20 cellular contexts compared by ENCODE assay signal in the genomic region with DNA sequence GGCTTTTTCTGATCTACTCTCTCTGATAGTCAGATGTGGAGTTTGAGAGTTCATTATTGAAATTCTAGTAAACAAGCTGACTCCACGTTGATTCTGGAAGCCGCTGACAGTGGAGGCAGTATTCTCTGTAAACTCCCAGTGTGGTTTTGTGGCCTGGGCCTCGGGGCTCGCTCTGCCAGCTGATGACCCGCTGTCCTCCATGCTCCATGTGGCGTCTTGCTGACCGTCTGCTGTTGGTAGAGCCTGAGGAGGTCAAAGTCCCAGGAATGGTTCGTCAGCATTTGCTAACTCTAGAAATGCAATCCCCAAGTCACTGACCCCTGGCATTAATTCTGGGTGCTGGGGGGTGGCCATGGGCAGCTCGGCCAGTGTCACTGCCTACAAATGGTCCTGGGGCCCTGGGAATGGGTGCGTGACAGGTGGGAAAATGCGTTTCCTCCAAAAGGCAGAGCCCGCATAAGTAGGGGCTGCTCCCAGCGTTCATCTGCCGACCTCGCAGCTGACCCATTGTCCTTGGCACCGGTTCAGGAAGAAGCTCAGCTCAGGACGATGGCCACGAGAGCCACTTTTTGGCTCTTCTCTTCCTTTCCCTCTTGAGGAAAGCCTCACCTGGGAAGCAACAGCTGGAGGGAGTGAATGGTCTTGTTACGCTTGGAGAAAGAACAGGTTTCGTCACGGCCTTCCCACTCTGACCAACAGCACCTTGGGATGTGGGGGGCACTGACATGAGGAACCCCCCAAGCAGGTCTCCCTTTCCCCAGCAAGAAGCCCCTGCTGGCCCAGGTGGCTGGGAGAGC. TPM values are rescaled to one million over a fixed set of nuclear protein-coding genes. Genes with fewer than 3 reads are reported as not detected.
DNase-seq lines count a peak whose midpoint lies in the region; ATAC-seq and TF ChIP-seq lines count a peak whose summit lies in the region.
"Had no signal": no experiment of that assay in that cellular context is flagged by ENCODE, and none has a peak within 500 bp of the region (broad histone marks: within the 10 kb centered on the region; RNA-seq: fewer than 3 reads in every experiment).

No MANE protein-coding gene starts in this region.

- H3K27me3 Mint-ChIP-seq in activated naive CD8-positive, alpha-beta T cell treated with anti-CD3 and anti-CD28 coated beads, Interleukin-2, amount 10 ng/mL, durations not matched to agents 7 days and 5 days: peaks cover 24% of the 10 kb centered on the region
- peaks cover 15% of the 10 kb centered on the region for H3K27me3 Mint-ChIP-seq in activated naive CD8-positive, alpha-beta T cell treated with anti-CD3 and anti-CD28 coated beads, Interleukin-2, amount 50 U/mL, for 24 hours
- peaks cover 9% of the 10 kb centered on the region for H3K27me3 Mint-ChIP-seq in type B pancreatic cell
- H3K27me3 Mint-ChIP-seq in GM23338 (ENCODE audit: insufficient read depth, low read depth, poor library complexity): peaks cover 6% of the 10 kb centered on the region

- H2AFZ ChIP-seq in GM23338: no peak overlapping the region

- no peaks in the 10 kb centered on the region for H3K36me3 ChIP-seq in GM23338 (ENCODE audit: insufficient read depth)
- H3K36me3 ChIP-seq: BLaER1 treated with 17β-estradiol and CSF1 and Interleukin-3, amounts not matched to agents 10 nM and 100 nM; MG63 had no signal

- POLR2A ChIA-PET in activated naive CD8-positive, alpha-beta T cell treated with anti-CD3 and anti-CD28 coated beads, Interleukin-2, amount 10 ng/mL, durations not matched to agents 7 days and 5 days (lab: Charles Lee): no interaction called here

- no peaks in the 10 kb centered on the region for H4K20me1 ChIP-seq in GM23338 (replicated peaks; ENCODE audit: insufficient read depth)
- H4K20me1 ChIP-seq: BLaER1 treated with 17β-estradiol and CSF1 and Interleukin-3, amounts not matched to agents 10 nM and 100 nM had no signal

- no peak for TF ChIP-seq CTCF in type B pancreatic cell (conservative IDR thresholded peaks at IDR 0.05)
- no peak for TF ChIP-seq CTCF in GM23338 (conservative IDR thresholded peaks at IDR 0.05; ENCODE audit: low read depth in 2 of 2)

- H3K4me3 Mint-ChIP-seq in activated naive CD8-positive, alpha-beta T cell treated with anti-CD3 and anti-CD28 coated beads, Interleukin-2, amount 10 ng/mL, durations not matched to agents 7 days and 5 days: no peak overlapping the region
- H3K4me3 Mint-ChIP-seq in activated naive CD8-positive, alpha-beta T cell treated with anti-CD3 and anti-CD28 coated beads, Interleukin-2, amount 50 U/mL, for 24 hours: no peak overlapping the region
- H3K4me3 Mint-ChIP-seq in type B pancreatic cell (no peak overlapping the region), GM23338 (no peak overlapping the region)

- H3K4me1 ChIP-seq in GM23338 (ENCODE audit: insufficient read depth): no peaks in the 10 kb centered on the region

- peak; percentile 7 for DNase-seq in activated naive CD8-positive, alpha-beta T cell treated with anti-CD3 and anti-CD28 coated beads, Interleukin-2, amount 10 ng/mL, durations not matched to agents 7 days and 5 days
- DNase-seq in activated naive CD8-positive, alpha-beta T cell treated with anti-CD3 and anti-CD28 coated beads, Interleukin-2, amount 50 U/mL, for 24 hours: no peak
- DNase-seq in ecto neural progenitor cell (ENCODE audit: low spot score) (peak; percentile 27), myocyte (ENCODE audit: low read depth) (peak; percentile 12), type B pancreatic cell (ENCODE audit: extremely low spot score, unreplicated experiment) (peak; percentile 42), DMS53 (lab: John Stamatoyannopoulos, UW) (no peak), GM23338 (ENCODE audit: low spot score) (no peak), SKM-1 (lab: John Stamatoyannopoulos, UW; ENCODE audit: unreplicated experiment) (no peak)
- DNase-seq: GDM1, HCEC 1CT, IMR-90, Karpas-422, MG63, NCI-H1417, NCI-H187 treated with DMSO at 0.1 percent for 48 hours, NCI-H69, OCI-M1, RPMI8226 had no signal

- H3K9me3 Mint-ChIP-seq in activated naive CD8-positive, alpha-beta T cell treated with anti-CD3 and anti-CD28 coated beads, Interleukin-2, amount 10 ng/mL, durations not matched to agents 7 days and 5 days: no peaks in the 10 kb centered on the region
- H3K9me3 Mint-ChIP-seq in activated naive CD8-positive, alpha-beta T cell treated with anti-CD3 and anti-CD28 coated beads, Interleukin-2, amount 50 U/mL, for 24 hours: peaks cover 11% of the 10 kb centered on the region
- H3K9me3 Mint-ChIP-seq in type B pancreatic cell: peaks cover 14% of the 10 kb centered on the region
- peaks cover 11% of the 10 kb centered on the region for H3K9me3 Mint-ChIP-seq in GM23338

- H3K27ac Mint-ChIP-seq in activated naive CD8-positive, alpha-beta T cell treated with anti-CD3 and anti-CD28 coated beads, Interleukin-2, amount 10 ng/mL, durations not matched to agents 7 days and 5 days: no peak overlapping the region
- no peak overlapping the region for H3K27ac Mint-ChIP-seq in activated naive CD8-positive, alpha-beta T cell treated with anti-CD3 and anti-CD28 coated beads, Interleukin-2, amount 50 U/mL, for 24 hours
- H3K27ac Mint-ChIP-seq in type B pancreatic cell (no peak overlapping the region), GM23338 (no peak overlapping the region)

- H3K27ac ChIP-seq in GM23338 (ENCODE audit: low read depth): no peak overlapping the region
- H3K27ac ChIP-seq: BLaER1 treated with 17β-estradiol and CSF1 and Interleukin-3, amounts not matched to agents 10 nM and 100 nM had no signal

- H3K4me2 ChIP-seq in GM23338: no peak overlapping the region

- no peaks in the 10 kb centered on the region for H3K4me1 Mint-ChIP-seq in activated naive CD8-positive, alpha-beta T cell treated with anti-CD3 and anti-CD28 coated beads, Interleukin-2, amount 10 ng/mL, durations not matched to agents 7 days and 5 days
- no peaks in the 10 kb centered on the region for H3K4me1 Mint-ChIP-seq in activated naive CD8-positive, alpha-beta T cell treated with anti-CD3 and anti-CD28 coated beads, Interleukin-2, amount 50 U/mL, for 24 hours
- H3K4me1 Mint-ChIP-seq in type B pancreatic cell (ENCODE audit: unreplicated experiment) (no peaks in the 10 kb centered on the region), GM23338 (no peaks in the 10 kb centered on the region)

- no peaks in the 10 kb centered on the region for H3K79me2 ChIP-seq in GM23338 (replicated peaks; ENCODE audit: insufficient read depth)

- ATAC-seq in activated naive CD8-positive, alpha-beta T cell treated with anti-CD3 and anti-CD28 coated beads, Interleukin-2, amount 10 ng/mL, durations not matched to agents 7 days and 5 days (ENCODE audit: low read depth): no peak
- no peak for ATAC-seq in activated naive CD8-positive, alpha-beta T cell treated with anti-CD3 and anti-CD28 coated beads, Interleukin-2, amount 50 U/mL, for 24 hours
- ATAC-seq in GM23338: no peak
- ATAC-seq: GM12878 had no signal

- no peak overlapping the region for H3K4me3 ChIP-seq in GM23338
- H3K4me3 ChIP-seq: BLaER1 treated with 17β-estradiol and CSF1 and Interleukin-3, amounts not matched to agents 10 nM and 100 nM; GM12878; MG63 had no signal

- no peaks in the 10 kb centered on the region for H3K27me3 ChIP-seq in GM23338 (ENCODE audit: insufficient read depth)
- H3K27me3 ChIP-seq: BLaER1 treated with 17β-estradiol and CSF1 and Interleukin-3, amounts not matched to agents 10 nM and 100 nM had no signal

- no peaks in the 10 kb centered on the region for H3F3A ChIP-seq in GM23338 (replicated peaks; ENCODE audit: low read depth)

- no peaks in the 10 kb centered on the region for H3K36me3 Mint-ChIP-seq in activated naive CD8-positive, alpha-beta T cell treated with anti-CD3 and anti-CD28 coated beads, Interleukin-2, amount 10 ng/mL, durations not matched to agents 7 days and 5 days
- peaks cover 2% of the 10 kb centered on the region for H3K36me3 Mint-ChIP-seq in activated naive CD8-positive, alpha-beta T cell treated with anti-CD3 and anti-CD28 coated beads, Interleukin-2, amount 50 U/mL, for 24 hours (ENCODE audit: low read depth)
- H3K36me3 Mint-ChIP-seq in type B pancreatic cell: peaks cover 4% of the 10 kb centered on the region
- H3K36me3 Mint-ChIP-seq in GM23338 (ENCODE audit: low read depth): peaks cover 5% of the 10 kb centered on the region; the same call in 2 of the 3 replicates

- no peaks in the 10 kb centered on the region for H3K9me2 ChIP-seq in GM23338 (ENCODE audit: insufficient read depth)

TF ChIP-seq in GM23338, 12 proteins besides CTCF, POLR2A, EP300 and RAD21:
- no peak for TF ChIP-seq ZNF114 (CRISPR knock-in tag; IDR thresholded peaks at IDR 0.05)
- no peak for TF ChIP-seq NANOG (IDR thresholded peaks at IDR 0.05; ENCODE audit: borderline replicate concordance)
TF ChIP-seq in GM23338: peak in this region for 0.

RNA-seq across cellular contexts. Expression of gene MRPL36, which starts 55.0 kb away (rescaled TPM):
- 10 to 100 TPM; 47.1 to 51.2 TPM for total RNA-seq in activated naive CD8-positive, alpha-beta T cell treated with anti-CD3 and anti-CD28 coated beads, Interleukin-2, amount 10 ng/mL, durations not matched to agents 7 days and 5 days
- total RNA-seq in myocyte (26.2 and 26.4 TPM in 2 replicates), type B pancreatic cell (ENCODE audit: low replicate concordance) (53.5 and 62.1 TPM in 2 replicates)
- polyA plus RNA-seq in myocyte (2012): 84.6 TPM
- total RNA-seq in GM23338 (2014; rRNA removed; shearing (Covaris generic)): 47.5 and 79.9 TPM in 2 replicates
- 143 and 149 TPM in 2 replicates for polyA plus RNA-seq in GM23338 (2016; fragmentation: Nextera tagmentation; extraction: Ambion mirVana)

RNA-seq across cellular contexts. Expression of gene NDUFS6, which starts 56.6 kb away (rescaled TPM):
- 10 to 100 TPM; 24.7 to 27.7 TPM for total RNA-seq in activated naive CD8-positive, alpha-beta T cell treated with anti-CD3 and anti-CD28 coated beads, Interleukin-2, amount 10 ng/mL, durations not matched to agents 7 days and 5 days
- total RNA-seq in myocyte: 45.0 and 63.0 TPM in 2 replicates
- polyA plus RNA-seq in myocyte (2012): 119 TPM
- 33.8 and 37.7 TPM in 2 replicates for total RNA-seq in type B pancreatic cell (ENCODE audit: low replicate concordance)
- total RNA-seq in GM23338 (2014; rRNA removed; shearing (Covaris generic)): 82.1 and 94.8 TPM in 2 replicates
- 279 and 289 TPM in 2 replicates for polyA plus RNA-seq in GM23338 (2016; fragmentation: Nextera tagmentation; extraction: Ambion mirVana)

Comparison
In these comparisons a context has a peak if more than half of its experiments do, and no peak if none do; other contexts are left out.
1. DNase-seq: peak in activated naive CD8-positive, alpha-beta T cell treated with anti-CD3 and anti-CD28 coated beads, Interleukin-2, amount 10 ng/mL, durations not matched to agents 7 days and 5 days (single experiment), ecto neural progenitor cell (single experiment), myocyte (single experiment) and type B pancreatic cell (single experiment); none in activated naive CD8-positive, alpha-beta T cell treated with anti-CD3 and anti-CD28 coated beads, Interleukin-2, amount 50 U/mL, for 24 hours (single experiment), DMS53 (single experiment), GM23338 (single experiment) and SKM-1 (single experiment).